In genomic region chr1:109765896-109766615, GRCh38 we compare ENCODE assay signal across 17 cellular contexts. TPM values are rescaled to one million over a fixed set of nuclear protein-coding genes. Genes with fewer than 3 reads are reported as not detected.
DNase-seq lines count a peak whose midpoint lies in the region; ATAC-seq and TF ChIP-seq lines count a peak whose summit lies in the region.
"Had no signal": no experiment of that assay in that cellular context is flagged by ENCODE, and none has a peak within 500 bp of the region (broad histone marks: within the 10 kb centered on the region; RNA-seq: fewer than 3 reads in every experiment).

No MANE protein-coding gene starts in this region.

- no peak for ATAC-seq in upper lobe of right lung
- no peak for ATAC-seq in stimulated activated memory B cell treated with anti-CD40 and anti-IgM and Interleukin-4, amounts not matched to agents 10 μg/mL and 1 μg/mL and 100 μg/mL, for 72 hours

- peaks cover 0 to 8% of the 10 kb centered on the region in 2 donors for H3K36me3 ChIP-seq in mucosa of rectum (ENCODE audit: control insufficient read depth in 2 of 2, insufficient read depth in 2 of 2, low read length in 2 of 2)
- no peaks in the 10 kb centered on the region for H3K36me3 ChIP-seq in upper lobe of right lung

- H3K4me1 ChIP-seq in mucosa of rectum (ENCODE audit: control insufficient read depth in 2 of 2, insufficient read depth in 2 of 2, low read length in 2 of 2), result peaks cover 33 to 41% of the 10 kb centered on the region in 2 donors
- peaks cover 8% of the 10 kb centered on the region for H3K4me1 ChIP-seq in upper lobe of right lung

- H3K27ac ChIP-seq in mucosa of rectum (ENCODE audit: low read depth in 2 of 2, low read length in 2 of 2) (peak overlapping the region; percentile 97 to 98), upper lobe of right lung (no peak overlapping the region)

- intact Hi-C loops in cardiac septum (cut with DNase I) (no loop called here), upper lobe of right lung (cut with DNase I) (no loop called here)

- TF ChIP-seq CTCF in upper lobe of right lung (IDR thresholded peaks at IDR 0.05), result no peak

- H3K27ac Mint-ChIP-seq in stimulated activated memory B cell treated with anti-CD40 and anti-IgM and Interleukin-4, amounts not matched to agents 10 μg/mL and 1 μg/mL and 100 μg/mL, for 72 hours, result no peak overlapping the region
- H3K27ac Mint-ChIP-seq: dendritic cell treated with granulocyte-macrophage colony-stimulating factor and Interleukin-4, amounts not matched to agents 40 ng/mL and 50 ng/mL, for 4 days; immature natural killer cell; memory B cell; stimulated activated naive CD8-positive, alpha-beta T cell treated with anti-CD3 and anti-CD28 coated beads, Interleukin-15, Interleukin-2, amounts not matched to agents 100 ng/mL and 50 ng/mL, for 24 hours had no signal

- H3K27me3 ChIP-seq in mucosa of rectum (ENCODE audit: control insufficient read depth in 2 of 2, insufficient read depth in 2 of 2, low read length in 2 of 2) (no peaks in the 10 kb centered on the region), upper lobe of right lung (no peaks in the 10 kb centered on the region)

- H3K36me3 Mint-ChIP-seq in stimulated activated memory B cell treated with anti-CD40 and anti-IgM and Interleukin-4, amounts not matched to agents 10 μg/mL and 1 μg/mL and 100 μg/mL, for 72 hours, result no peaks in the 10 kb centered on the region
- H3K36me3 Mint-ChIP-seq: immature natural killer cell, memory B cell had no signal

- peak; percentile 1 for DNase-seq in activated naive CD4-positive, alpha-beta T cell treated with anti-CD3 and anti-CD28 coated beads, Interleukin-2, amount 50 U/mL, for 16 hours
- no peak for DNase-seq in activated naive CD4-positive, alpha-beta T cell treated with Interleukin-2 at 50 U/mL for 16 hours
- DNase-seq in cardiac septum (ENCODE audit: low spot score) (peak; percentile 51), upper lobe of right lung (peak; percentile 42), iPS-NIHi7 (ENCODE audit: extremely low spot score) (no peak), NCI-H345 (lab: John Stamatoyannopoulos, UW) (no peak)
- DNase-seq: DMS 273 treated with DMSO at 0.1 percent for 48 hours, GDM1, immature natural killer cell, NCI-H2029 had no signal

- peak overlapping the region; percentile 17 to 48 for H3K4me3 ChIP-seq in mucosa of rectum (ENCODE audit: low read length in 2 of 2)
- H3K4me3 ChIP-seq in upper lobe of right lung, result no peak overlapping the region

- peaks cover 16% of the 10 kb centered on the region for H3K27me3 Mint-ChIP-seq in stimulated activated memory B cell treated with anti-CD40 and anti-IgM and Interleukin-4, amounts not matched to agents 10 μg/mL and 1 μg/mL and 100 μg/mL, for 72 hours
- H3K27me3 Mint-ChIP-seq: dendritic cell treated with granulocyte-macrophage colony-stimulating factor and Interleukin-4, amounts not matched to agents 40 ng/mL and 50 ng/mL, for 4 days; stimulated activated naive CD8-positive, alpha-beta T cell treated with anti-CD3 and anti-CD28 coated beads, Interleukin-15, Interleukin-2, amounts not matched to agents 100 ng/mL and 50 ng/mL, for 24 hours had no signal

- peak overlapping the region in 1 of 2 donors; percentile 42 for H3K9ac ChIP-seq in mucosa of rectum (ENCODE audit: low read depth in 1 of 2, low read length in 2 of 2)

- H3K4me1 Mint-ChIP-seq in stimulated activated memory B cell treated with anti-CD40 and anti-IgM and Interleukin-4, amounts not matched to agents 10 μg/mL and 1 μg/mL and 100 μg/mL, for 72 hours, result peaks cover 5% of the 10 kb centered on the region
- H3K4me1 Mint-ChIP-seq: immature natural killer cell, memory B cell had no signal

- no peak overlapping the region for H3K4me3 Mint-ChIP-seq in stimulated activated memory B cell treated with anti-CD40 and anti-IgM and Interleukin-4, amounts not matched to agents 10 μg/mL and 1 μg/mL and 100 μg/mL, for 72 hours
- H3K4me3 Mint-ChIP-seq: dendritic cell treated with granulocyte-macrophage colony-stimulating factor and Interleukin-4, amounts not matched to agents 40 ng/mL and 50 ng/mL, for 4 days; immature natural killer cell; memory B cell; neural crest cell; stimulated activated naive CD8-positive, alpha-beta T cell treated with anti-CD3 and anti-CD28 coated beads, Interleukin-15, Interleukin-2, amounts not matched to agents 100 ng/mL and 50 ng/mL, for 24 hours had no signal

- no peaks in the 10 kb centered on the region for H3K9me3 ChIP-seq in mucosa of rectum (ENCODE audit: control insufficient read depth in 2 of 2, low read length in 2 of 2)
- no peaks in the 10 kb centered on the region for H3K9me3 ChIP-seq in upper lobe of right lung

- H3K9me3 Mint-ChIP-seq in stimulated activated memory B cell treated with anti-CD40 and anti-IgM and Interleukin-4, amounts not matched to agents 10 μg/mL and 1 μg/mL and 100 μg/mL, for 72 hours, result no peaks in the 10 kb centered on the region
- H3K9me3 Mint-ChIP-seq: dendritic cell treated with granulocyte-macrophage colony-stimulating factor and Interleukin-4, amounts not matched to agents 40 ng/mL and 50 ng/mL, for 4 days; immature natural killer cell; memory B cell; neural crest cell; stimulated activated naive CD8-positive, alpha-beta T cell treated with anti-CD3 and anti-CD28 coated beads, Interleukin-15, Interleukin-2, amounts not matched to agents 100 ng/mL and 50 ng/mL, for 24 hours had no signal

RNA-seq across cellular contexts. Expression of gene EPS8L3, which starts 2.3 kb away (rescaled TPM):
- total RNA-seq in cardiac septum (not detected), upper lobe of right lung (not detected)
- total RNA-seq: neural crest cell, renal cortical epithelial cell had no signal

RNA-seq across cellular contexts. Expression of gene GSTM3, which starts 25.2 kb away (rescaled TPM):
- total RNA-seq in cardiac septum (93.2 TPM), upper lobe of right lung (29.7 TPM)

RNA-seq across cellular contexts. Expression of gene GSTM5, which starts 54.0 kb away (rescaled TPM):
- total RNA-seq in cardiac septum (2.6 TPM), upper lobe of right lung (18.1 TPM)
- total RNA-seq: renal cortical epithelial cell had no signal

Comparison
In these comparisons a context has a peak if more than half of its experiments do, and no peak if none do; other contexts are left out.
1. DNase-seq: peak in activated naive CD4-positive, alpha-beta T cell treated with anti-CD3 and anti-CD28 coated beads, Interleukin-2, amount 50 U/mL, for 16 hours (single experiment), cardiac septum (single experiment) and upper lobe of right lung (single experiment); none in activated naive CD4-positive, alpha-beta T cell treated with Interleukin-2 at 50 U/mL for 16 hours (single experiment), iPS-NIHi7 (single experiment) and NCI-H345 (single experiment).